Comparison of ENCODE assay signal across 1 cellular context in the genomic region with DNA sequence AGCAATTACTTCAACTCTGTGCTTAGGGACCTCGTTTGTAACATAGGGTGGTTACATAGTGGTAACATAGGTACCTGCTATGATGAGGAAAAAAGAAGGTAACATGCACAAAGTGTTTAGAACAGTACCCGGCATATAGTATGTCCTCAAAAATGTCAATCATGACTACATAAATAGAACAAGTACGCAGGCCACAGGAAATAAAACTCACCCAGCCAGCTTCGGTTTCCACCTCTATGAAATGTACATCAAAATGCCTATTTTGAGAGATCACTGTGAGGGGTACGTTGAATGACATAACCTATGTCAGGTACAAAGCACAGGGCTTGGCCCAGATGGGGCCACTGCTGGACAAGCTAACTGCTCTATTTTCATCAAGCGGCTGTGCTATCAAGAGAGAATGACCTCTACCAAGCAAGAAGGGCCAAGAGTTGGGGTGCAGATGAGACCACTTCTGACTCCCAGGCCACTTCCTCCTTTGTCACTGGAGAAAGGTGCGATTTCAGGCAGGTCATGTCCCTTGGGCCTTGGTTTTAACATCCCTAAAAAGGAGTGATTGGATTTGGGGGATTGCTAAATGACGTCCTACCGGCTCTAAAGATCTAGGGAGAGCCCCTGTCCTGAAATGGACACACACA.
TF ChIP-seq lines count a peak whose summit lies in the region.

No MANE protein-coding gene starts in this region.

TF ChIP-seq in GM12878, 131 proteins besides CTCF, POLR2A, EP300 and RAD21 (continued from another document and continues in another):
- TF ChIP-seq GABPA (IDR thresholded peaks at IDR 0.05; ENCODE audit: low read depth) (no peak), LARP7 (IDR thresholded peaks at IDR 0.05) (no peak), MEF2A (IDR thresholded peaks at IDR 0.05; ENCODE audit: insufficient read depth, low read depth, low read length) (peak; percentile 82; the same call in 1 of the 2 replicates), YY1 (IDR thresholded peaks at IDR 0.05; ENCODE audit: low read depth, low read length) (no peak), DPF2 (IDR thresholded peaks at IDR 0.05) (no peak), MAX (IDR thresholded peaks at IDR 0.05; ENCODE audit: low read depth, low read length) (no peak), ZBED1 (IDR thresholded peaks at IDR 0.05; ENCODE audit: borderline replicate concordance) (no peak), NR2F1 (conservative IDR thresholded peaks at IDR 0.05) (no peak), GATAD2B (conservative IDR thresholded peaks at IDR 0.05; ENCODE audit: low read depth) (no peak), PBX3 (IDR thresholded peaks at IDR 0.05; ENCODE audit: insufficient replicate concordance, low read depth, low read length) (no peak), BRCA1 (IDR thresholded peaks at IDR 0.05; ENCODE audit: low read depth, low read length) (no peak), RBBP5 (conservative IDR thresholded peaks at IDR 0.05) (no peak), MLLT1 (IDR thresholded peaks at IDR 0.05) (no peak), ZNF207 (IDR thresholded peaks at IDR 0.05; ENCODE audit: borderline replicate concordance) (no peak), NR2C2 (IDR thresholded peaks at IDR 0.05; ENCODE audit: borderline replicate concordance, control insufficient read depth, insufficient read length, low read depth) (no peak), RFX5 (IDR thresholded peaks at IDR 0.05; ENCODE audit: low read depth, low read length) (no peak), HSF1 (IDR thresholded peaks at IDR 0.05; ENCODE audit: low read depth, low read length) (no peak), FOXM1 (IDR thresholded peaks at IDR 0.05; ENCODE audit: low read depth, low read length) (peak; percentile 67; the same call in 1 of the 2 replicates), CHD4 (IDR thresholded peaks at IDR 0.05) (no peak), ZBTB11 (CRISPR knock-in tag; IDR thresholded peaks at IDR 0.05) (no peak), SREBF2 (IDR thresholded peaks at IDR 0.05; ENCODE audit: low read length) (no peak), CEBPB (IDR thresholded peaks at IDR 0.05; ENCODE audit: borderline replicate concordance in 1 of 2, low read depth in 2 of 2, low read length in 2 of 2) (no peak), IKZF1 (conservative IDR thresholded peaks at IDR 0.05) (no peak), IKZF2 (IDR thresholded peaks at IDR 0.05) (peak; percentile 19 to 35; a peak in 1 of 4 replicates), RAD51 (IDR thresholded peaks at IDR 0.05) (no peak), ETV6 (conservative IDR thresholded peaks at IDR 0.05 in 1 of 2, IDR thresholded peaks at IDR 0.05 in 1 of 2; ENCODE audit: borderline replicate concordance in 1 of 2, low read depth in 1 of 2) (peak in 1 of 2 experiments; percentile 74; a peak in 1 of 4 replicates), ZNF592 (IDR thresholded peaks at IDR 0.05) (no peak), CBFB (IDR thresholded peaks at IDR 0.05; ENCODE audit: low read depth) (0 out of 2 replicates have a peak, but pooled peaks have one; percentile 35), HDAC6 (IDR thresholded peaks at IDR 0.05; ENCODE audit: unreplicated experiment) (no peak), ZNF274 (IDR thresholded peaks at IDR 0.05; ENCODE audit: insufficient read depth, insufficient read length) (no peak), ZBTB4 (CRISPR knock-in tag; IDR thresholded peaks at IDR 0.05) (no peak), SPI1 (IDR thresholded peaks at IDR 0.05; ENCODE audit: borderline replicate concordance, insufficient read depth, low read depth, low read length) (peak; percentile 78)
- TF ChIP-seq, protein P1, sequence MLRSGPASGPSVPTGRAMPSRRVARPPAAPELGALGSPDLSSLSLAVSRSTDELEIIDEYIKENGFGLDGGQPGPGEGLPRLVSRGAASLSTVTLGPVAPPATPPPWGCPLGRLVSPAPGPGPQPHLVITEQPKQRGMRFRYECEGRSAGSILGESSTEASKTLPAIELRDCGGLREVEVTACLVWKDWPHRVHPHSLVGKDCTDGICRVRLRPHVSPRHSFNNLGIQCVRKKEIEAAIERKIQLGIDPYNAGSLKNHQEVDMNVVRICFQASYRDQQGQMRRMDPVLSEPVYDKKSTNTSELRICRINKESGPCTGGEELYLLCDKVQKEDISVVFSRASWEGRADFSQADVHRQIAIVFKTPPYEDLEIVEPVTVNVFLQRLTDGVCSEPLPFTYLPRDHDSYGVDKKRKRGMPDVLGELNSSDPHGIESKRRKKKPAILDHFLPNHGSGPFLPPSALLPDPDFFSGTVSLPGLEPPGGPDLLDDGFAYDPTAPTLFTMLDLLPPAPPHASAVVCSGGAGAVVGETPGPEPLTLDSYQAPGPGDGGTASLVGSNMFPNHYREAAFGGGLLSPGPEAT (IDR thresholded peaks at IDR 0.05; ENCODE audit: low read depth) = no peak
- TF ChIP-seq, protein P2, sequence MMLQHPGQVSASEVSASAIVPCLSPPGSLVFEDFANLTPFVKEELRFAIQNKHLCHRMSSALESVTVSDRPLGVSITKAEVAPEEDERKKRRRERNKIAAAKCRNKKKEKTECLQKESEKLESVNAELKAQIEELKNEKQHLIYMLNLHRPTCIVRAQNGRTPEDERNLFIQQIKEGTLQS (IDR thresholded peaks at IDR 0.05; ENCODE audit: borderline replicate concordance, extremely low read depth, low read depth, low read length) = no peak
- TF ChIP-seq, protein P3, sequence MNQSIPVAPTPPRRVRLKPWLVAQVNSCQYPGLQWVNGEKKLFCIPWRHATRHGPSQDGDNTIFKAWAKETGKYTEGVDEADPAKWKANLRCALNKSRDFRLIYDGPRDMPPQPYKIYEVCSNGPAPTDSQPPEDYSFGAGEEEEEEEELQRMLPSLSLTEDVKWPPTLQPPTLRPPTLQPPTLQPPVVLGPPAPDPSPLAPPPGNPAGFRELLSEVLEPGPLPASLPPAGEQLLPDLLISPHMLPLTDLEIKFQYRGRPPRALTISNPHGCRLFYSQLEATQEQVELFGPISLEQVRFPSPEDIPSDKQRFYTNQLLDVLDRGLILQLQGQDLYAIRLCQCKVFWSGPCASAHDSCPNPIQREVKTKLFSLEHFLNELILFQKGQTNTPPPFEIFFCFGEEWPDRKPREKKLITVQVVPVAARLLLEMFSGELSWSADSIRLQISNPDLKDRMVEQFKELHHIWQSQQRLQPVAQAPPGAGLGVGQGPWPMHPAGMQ (IDR thresholded peaks at IDR 0.05; ENCODE audit: borderline replicate concordance) = no peak
